ENCODE assay signal across 8 cellular contexts in the genomic region with DNA sequence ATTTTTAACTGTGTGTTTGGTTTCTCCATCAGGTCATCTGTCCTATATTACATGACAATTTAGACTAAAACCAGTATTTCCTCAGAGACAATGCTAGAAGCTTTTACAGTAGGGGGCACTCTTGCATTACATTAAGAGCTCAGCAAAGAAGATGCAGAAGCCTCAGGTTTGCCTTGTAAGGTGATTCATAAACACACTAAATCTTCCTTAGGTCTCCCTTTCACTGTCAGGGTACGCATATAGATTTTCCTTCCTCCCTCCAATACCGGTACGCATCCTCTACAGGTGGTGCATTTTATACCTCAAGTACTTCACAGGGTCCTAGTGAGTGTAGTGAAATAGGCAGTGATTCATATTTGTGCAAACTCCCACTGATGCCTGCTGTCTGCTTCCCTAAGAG. TPM values are rescaled to one million over a fixed set of nuclear protein-coding genes. Genes with fewer than 3 reads are reported as not detected.
DNase-seq lines count a peak whose midpoint lies in the region; ATAC-seq, FAIRE-seq and TF ChIP-seq lines count a peak whose summit lies in the region.

No MANE protein-coding gene starts in this region.

- TF ChIP-seq EP300 in SK-N-SH (IDR thresholded peaks at IDR 0.05; ENCODE audit: borderline replicate concordance in 1 of 2, low read depth in 1 of 2, low read length in 1 of 2): no peak

- peak; percentile 80 for TF ChIP-seq RAD21 in SK-N-SH (IDR thresholded peaks at IDR 0.05; ENCODE audit: low read length)

- TF ChIP-seq CTCF in HFF-Myc (IDR thresholded peaks at IDR 0.05; ENCODE audit: low read depth, low read length, missing control alignments) (peak; percentile 32), SK-N-SH (IDR thresholded peaks at IDR 0.05) (peak; percentile 62), pancreas (IDR thresholded peaks at IDR 0.05) (peak; percentile 21 to 51 (median 38))

- no peak overlapping the region for H3K27ac ChIP-seq in SK-N-SH (ENCODE audit: low read depth in 2 of 2, low read length in 1 of 2)
- no peak overlapping the region for H3K27ac ChIP-seq in pancreas

- H2AFZ ChIP-seq in SK-N-SH (ENCODE audit: low read depth): no peak overlapping the region

- POLR2A ChIA-PET in SK-N-SH (lab: Yijun Ruan, JAX): no interaction called here

- TF ChIP-seq POLR2A in erythroblast (IDR thresholded peaks at IDR 0.05; ENCODE audit: low read length): no peak

- no peaks in the 10 kb centered on the region for H3K9me2 ChIP-seq in SK-N-SH

- no peak for FAIRE-seq in pancreas (lab: Jason Lieb, UNC)

- no peak overlapping the region for H3K4me2 ChIP-seq in SK-N-SH

- no peaks in the 10 kb centered on the region for H3K79me2 ChIP-seq in SK-N-SH (ENCODE audit: insufficient read depth)

- H3K9me3 ChIP-seq in SK-N-SH (no peaks in the 10 kb centered on the region), pancreas (no peaks in the 10 kb centered on the region)

- no peaks in the 10 kb centered on the region for H3K4me1 ChIP-seq in SK-N-SH (ENCODE audit: control insufficient read depth in 1 of 2, insufficient read depth in 2 of 2, low read depth in 1 of 2, low read length in 1 of 2)
- H3K4me1 ChIP-seq in pancreas: no peaks in the 10 kb centered on the region

- CTCF ChIA-PET in SK-N-SH (lab: Yijun Ruan, JAX): interaction anchor here (0.6 to 2.3 kb wide), 16 partner anchors 9 to 582 kb away, joined by 3 to 23 read pairs (median 4); a partner anchor contains a TSS

- no peaks in the 10 kb centered on the region for H4K20me1 ChIP-seq in SK-N-SH (ENCODE audit: insufficient read depth)

- ATAC-seq in pancreas: peak; percentile 69 to 94 (median 86)
- ATAC-seq in HG02588 (IDR thresholded peaks at IDR 0.05; ENCODE audit: unreplicated experiment): no peak

- peak; percentile 34 for DNase-seq in stimulated activated CD4-positive, alpha-beta T cell treated with anti-CD3 and anti-CD28 coated beads, Interleukin-4, amount 100 ng/mL, for 24 hours
- DNase-seq in stimulated activated CD4-positive, alpha-beta T cell treated with anti-CD3 and anti-CD28 coated beads, Interleukin-15, amount 100 ng/mL, for 24 hours: no peak
- DNase-seq in HFF-Myc (ENCODE audit: extremely low read depth, low read depth) (peak; percentile 24), NCI-H1092 treated with DMSO at 0.1 percent for 48 hours (lab: John Stamatoyannopoulos, UW) (peak; percentile 58), SK-N-SH (peak; percentile 11), erythroblast (lab: John Stamatoyannopoulos, UW) (peak; percentile 51 to 64), pancreas (peak in 1 of 6 donors; percentile 19)

- no peak overlapping the region for H3K9ac ChIP-seq in SK-N-SH

- intact Hi-C loops in pancreas (cut with DNase I): loop anchor here in 1 of 3 donors (5.0 kb wide), 2 partner anchors 156 to 256 kb away; no protein-coding TSS in a partner anchor

- H3K36me3 ChIP-seq in SK-N-SH (replicated peaks in 1 of 2; ENCODE audit: control insufficient read depth in 1 of 2, insufficient read depth in 2 of 2, low read length in 1 of 2) (no peaks in the 10 kb centered on the region), pancreas (no peaks in the 10 kb centered on the region)

- 0% methylated on average over 3 of the region's 3 CpGs for WGBS in SK-N-SH (ENCODE audit: low lambda C conversion rate)
- WGBS in pancreas, 2 donors: 9 to 15% methylated on average over 3 of the region's 3 CpGs

- H3K4me3 ChIP-seq in HFF-Myc (replicated peaks; ENCODE audit: low read depth, low read length): no peak overlapping the region
- H3K4me3 ChIP-seq in SK-N-SH (ENCODE audit: low read depth in 2 of 2, low read length in 1 of 2): no peak overlapping the region; a peak in 1 of 4 replicates
- no peak overlapping the region for H3K4me3 ChIP-seq in pancreas

- H3K27me3 ChIP-seq in SK-N-SH (ENCODE audit: insufficient read depth) (peaks cover 13% of the 10 kb centered on the region; the same call in 1 of the 2 replicates), pancreas (no peaks in the 10 kb centered on the region)

- no peaks in the 10 kb centered on the region for H3F3A ChIP-seq in SK-N-SH (replicated peaks; ENCODE audit: insufficient read depth)

TF ChIP-seq in SK-N-SH, 30 proteins besides CTCF, POLR2A, EP300 and RAD21:
- TF ChIP-seq TCF12 (IDR thresholded peaks at IDR 0.05) (no peak), SMC3 (IDR thresholded peaks at IDR 0.05; ENCODE audit: low read depth, low read length) (peak; percentile 51), RXRA (IDR thresholded peaks at IDR 0.05; ENCODE audit: borderline replicate concordance, low read depth) (no peak), MEF2A (IDR thresholded peaks at IDR 0.05; ENCODE audit: borderline replicate concordance, low read depth) (no peak)

RNA-seq across cellular contexts. Expression of a gene that starts 46.5 kb away (rescaled TPM):
- polyA plus RNA-seq in SK-N-SH (2012; rRNA removed): not detected in 2 replicates
- not detected in 2 replicates for polyA plus RNA-seq in SK-N-SH (2012; cell fraction: cytosol; rRNA removed)
- not detected in 2 replicates for polyA plus RNA-seq in SK-N-SH (2012; cell fraction: nucleus; rRNA removed)
- total RNA-seq in pancreas: 1 to 10 TPM in 3 of 6 donors, under 1 TPM in 3; 0.31 to 9.0 (median 1.5) TPM
- under 1 TPM; 0.31 to 0.38 TPM for polyA plus RNA-seq in pancreas
